1 cellular context compared by ENCODE assay signal in genomic region chr6:150069707-150070106, GRCh38.
TF ChIP-seq lines count a peak whose summit lies in the region.

No MANE protein-coding gene starts in this region.

TF ChIP-seq in IMR-90, 13 proteins besides CTCF, POLR2A, EP300 and RAD21:
- TF ChIP-seq ELK1 (IDR thresholded peaks at IDR 0.05; ENCODE audit: borderline replicate concordance, low read depth, low read length) (no peak), USF2 (IDR thresholded peaks at IDR 0.05; ENCODE audit: low read depth, low read length) (no peak), MAZ (IDR thresholded peaks at IDR 0.05; ENCODE audit: borderline replicate concordance, low read depth, low read length) (no peak), SMC3 (IDR thresholded peaks at IDR 0.05; ENCODE audit: low read depth, low read length) (no peak), NFE2L2 (IDR thresholded peaks at IDR 0.05; ENCODE audit: low read depth, low read length) (no peak), RCOR1 (IDR thresholded peaks at IDR 0.05; ENCODE audit: insufficient replicate concordance, low read length) (no peak), MXI1 (IDR thresholded peaks at IDR 0.05; ENCODE audit: borderline replicate concordance, low read depth, low read length) (no peak), FOS (IDR thresholded peaks at IDR 0.05; ENCODE audit: low read depth, low read length) (no peak), BHLHE40 (IDR thresholded peaks at IDR 0.05; ENCODE audit: low read depth, low read length) (no peak), MAFK (IDR thresholded peaks at IDR 0.05; ENCODE audit: low read depth, low read length) (no peak), CEBPB (IDR thresholded peaks at IDR 0.05; ENCODE audit: low read depth, low read length) (no peak), RFX5 (IDR thresholded peaks at IDR 0.05; ENCODE audit: low read depth, low read length) (no peak), CHD1 (IDR thresholded peaks at IDR 0.05; ENCODE audit: low read depth, low read length) (no peak)
